ENCODE assay signal across 1 cellular context in genomic region chr11:97883086-97883485, GRCh38.
TF ChIP-seq lines count a peak whose summit lies in the region.

No MANE protein-coding gene starts in this region.

TF ChIP-seq in SK-N-SH treated with all-trans-retinoic acid at 6 μM for 48 hours, 23 proteins besides CTCF, POLR2A, EP300 and RAD21 (continued from another document):
- no peak for TF ChIP-seq CREB5 (CRISPR knock-in tag; IDR thresholded peaks at IDR 0.05; ENCODE audit: low read depth)
- TF ChIP-seq ESRRG (CRISPR knock-in tag; IDR thresholded peaks at IDR 0.05): no peak
- no peak for TF ChIP-seq RARB (CRISPR knock-in tag; IDR thresholded peaks at IDR 0.05)
- no peak for TF ChIP-seq PATZ1 (CRISPR knock-in tag; IDR thresholded peaks at IDR 0.05; ENCODE audit: borderline replicate concordance)
- no peak for TF ChIP-seq ISL1 (CRISPR knock-in tag; IDR thresholded peaks at IDR 0.05)
- TF ChIP-seq ZNF8 (CRISPR knock-in tag; IDR thresholded peaks at IDR 0.05): no peak
- TF ChIP-seq SNAI2 (CRISPR knock-in tag; IDR thresholded peaks at IDR 0.05): no peak
- no peak for TF ChIP-seq TOX (CRISPR knock-in tag; IDR thresholded peaks at IDR 0.05; ENCODE audit: borderline replicate concordance)
- TF ChIP-seq ZNF565 (CRISPR knock-in tag; conservative IDR thresholded peaks at IDR 0.05; ENCODE audit: low read depth): no peak
- TF ChIP-seq OSR1 (CRISPR knock-in tag; IDR thresholded peaks at IDR 0.05): no peak
- TF ChIP-seq BACH2 (CRISPR knock-in tag; IDR thresholded peaks at IDR 0.05; ENCODE audit: borderline replicate concordance): no peak
